11 cellular contexts compared by ENCODE assay signal in genomic region chr1:226370144-226370923, GRCh38. TPM values are rescaled to one million over a fixed set of nuclear protein-coding genes. Genes with fewer than 3 reads are reported as not detected.
DNase-seq lines count a peak whose midpoint lies in the region; ATAC-seq and TF ChIP-seq lines count a peak whose summit lies in the region.
"Had no signal": no experiment of that assay in that cellular context is flagged by ENCODE, and none has a peak within 500 bp of the region (broad histone marks: within the 10 kb centered on the region; RNA-seq: fewer than 3 reads in every experiment).

No MANE protein-coding gene starts in this region.

- no peaks in the 10 kb centered on the region for H3K27me3 ChIP-seq in ascending aorta
- H3K27me3 ChIP-seq: sigmoid colon had no signal

- no peak overlapping the region for H3K4me3 Mint-ChIP-seq in activated naive CD4-positive, alpha-beta T cell treated with anti-CD3 and anti-CD28 coated beads, Interleukin-2, amount 10 ng/mL, durations not matched to agents 7 days and 5 days
- H3K4me3 Mint-ChIP-seq in activated naive CD4-positive, alpha-beta T cell treated with anti-CD3 and anti-CD28 coated beads for 36 hours, result no peak overlapping the region
- H3K4me3 Mint-ChIP-seq in stimulated activated memory B cell treated with anti-CD40 and anti-IgM and Interleukin-4, amounts not matched to agents 10 μg/mL and 1 μg/mL and 100 μg/mL, for 72 hours, result peak overlapping the region; percentile 68

- no peak for DNase-seq in activated naive CD4-positive, alpha-beta T cell treated with anti-CD3 and anti-CD28 coated beads, Interleukin-2, amount 10 ng/mL, durations not matched to agents 7 days and 5 days
- no peak for DNase-seq in activated naive CD4-positive, alpha-beta T cell treated with anti-CD3 and anti-CD28 coated beads for 36 hours
- no peak for DNase-seq in stimulated activated CD4-positive, alpha-beta T cell treated with anti-CD3 and anti-CD28 coated beads, Interleukin-15, amount 100 ng/mL, for 24 hours
- DNase-seq in ascending aorta (ENCODE audit: low spot score in 2 of 2) (no peak), GF-D8 (lab: John Stamatoyannopoulos, UW) (no peak)
- DNase-seq: aorta, sigmoid colon, SW 1271 had no signal

- TF ChIP-seq CTCF in ascending aorta (IDR thresholded peaks at IDR 0.05), result no peak

- H3K9me3 Mint-ChIP-seq in activated naive CD4-positive, alpha-beta T cell treated with anti-CD3 and anti-CD28 coated beads, Interleukin-2, amount 10 ng/mL, durations not matched to agents 7 days and 5 days, result no peaks in the 10 kb centered on the region
- H3K9me3 Mint-ChIP-seq in activated naive CD4-positive, alpha-beta T cell treated with anti-CD3 and anti-CD28 coated beads for 36 hours, result no peaks in the 10 kb centered on the region
- H3K9me3 Mint-ChIP-seq in stimulated activated memory B cell treated with anti-CD40 and anti-IgM and Interleukin-4, amounts not matched to agents 10 μg/mL and 1 μg/mL and 100 μg/mL, for 72 hours, result no peaks in the 10 kb centered on the region

- H3K27ac ChIP-seq in ascending aorta, result no peak overlapping the region
- H3K27ac ChIP-seq: sigmoid colon had no signal

- H3K4me1 ChIP-seq in ascending aorta, result no peaks in the 10 kb centered on the region

- CTCF ChIA-PET in activated naive CD4-positive, alpha-beta T cell treated with anti-CD3 and anti-CD28 coated beads, Interleukin-2, amount 10 ng/mL, durations not matched to agents 7 days and 5 days (lab: Charles Lee), result interaction anchor here (1.4 kb wide), 1 partner anchor 9 kb away, joined by 4 read pairs; no protein-coding TSS in a partner anchor
- CTCF ChIA-PET in activated naive CD4-positive, alpha-beta T cell treated with anti-CD3 and anti-CD28 coated beads for 36 hours (lab: Charles Lee), result no interaction called here

- H3K36me3 Mint-ChIP-seq in activated naive CD4-positive, alpha-beta T cell treated with anti-CD3 and anti-CD28 coated beads, Interleukin-2, amount 10 ng/mL, durations not matched to agents 7 days and 5 days, result peaks cover 66% of the 10 kb centered on the region
- H3K36me3 Mint-ChIP-seq in activated naive CD4-positive, alpha-beta T cell treated with anti-CD3 and anti-CD28 coated beads for 36 hours (ENCODE audit: low read depth), result peaks cover 42% of the 10 kb centered on the region
- H3K36me3 Mint-ChIP-seq in stimulated activated memory B cell treated with anti-CD40 and anti-IgM and Interleukin-4, amounts not matched to agents 10 μg/mL and 1 μg/mL and 100 μg/mL, for 72 hours, result peaks cover 63% of the 10 kb centered on the region

- H3K4me3 ChIP-seq in ascending aorta, result no peak overlapping the region
- H3K4me3 ChIP-seq: sigmoid colon had no signal

- H3K27ac Mint-ChIP-seq in activated naive CD4-positive, alpha-beta T cell treated with anti-CD3 and anti-CD28 coated beads, Interleukin-2, amount 10 ng/mL, durations not matched to agents 7 days and 5 days, result peak overlapping the region; percentile 24
- no peak overlapping the region for H3K27ac Mint-ChIP-seq in activated naive CD4-positive, alpha-beta T cell treated with anti-CD3 and anti-CD28 coated beads for 36 hours
- H3K27ac Mint-ChIP-seq in stimulated activated memory B cell treated with anti-CD40 and anti-IgM and Interleukin-4, amounts not matched to agents 10 μg/mL and 1 μg/mL and 100 μg/mL, for 72 hours, result peak overlapping the region; percentile 90

- H3K27me3 Mint-ChIP-seq in activated naive CD4-positive, alpha-beta T cell treated with anti-CD3 and anti-CD28 coated beads, Interleukin-2, amount 10 ng/mL, durations not matched to agents 7 days and 5 days, result no peaks in the 10 kb centered on the region
- no peaks in the 10 kb centered on the region for H3K27me3 Mint-ChIP-seq in activated naive CD4-positive, alpha-beta T cell treated with anti-CD3 and anti-CD28 coated beads for 36 hours (ENCODE audit: low read depth)
- H3K27me3 Mint-ChIP-seq in stimulated activated memory B cell treated with anti-CD40 and anti-IgM and Interleukin-4, amounts not matched to agents 10 μg/mL and 1 μg/mL and 100 μg/mL, for 72 hours, result no peaks in the 10 kb centered on the region

- no peaks in the 10 kb centered on the region for H3K4me1 Mint-ChIP-seq in activated naive CD4-positive, alpha-beta T cell treated with anti-CD3 and anti-CD28 coated beads, Interleukin-2, amount 10 ng/mL, durations not matched to agents 7 days and 5 days
- no peaks in the 10 kb centered on the region for H3K4me1 Mint-ChIP-seq in activated naive CD4-positive, alpha-beta T cell treated with anti-CD3 and anti-CD28 coated beads for 36 hours (ENCODE audit: low read depth)
- peaks cover 52% of the 10 kb centered on the region for H3K4me1 Mint-ChIP-seq in stimulated activated memory B cell treated with anti-CD40 and anti-IgM and Interleukin-4, amounts not matched to agents 10 μg/mL and 1 μg/mL and 100 μg/mL, for 72 hours

- H3K9me3 ChIP-seq in ascending aorta, result no peaks in the 10 kb centered on the region
- H3K9me3 ChIP-seq: sigmoid colon had no signal

- ATAC-seq in GM21529 (IDR thresholded peaks at IDR 0.05; ENCODE audit: unreplicated experiment) (peak; percentile 79), HG03280 (IDR thresholded peaks at IDR 0.05; ENCODE audit: unreplicated experiment) (peak; percentile 52)
- peak; percentile 81 for ATAC-seq in stimulated activated memory B cell treated with anti-CD40 and anti-IgM and Interleukin-4, amounts not matched to agents 10 μg/mL and 1 μg/mL and 100 μg/mL, for 72 hours

- peaks cover 74 to 96% of the 10 kb centered on the region in 2 donors for H3K36me3 ChIP-seq in ascending aorta

- intact Hi-C loops in activated naive CD4-positive, alpha-beta T cell treated with anti-CD3 and anti-CD28 coated beads for 36 hours (cut with micrococcal nuclease), result no loop called here
- intact Hi-C loops in ascending aorta (cut with DNase I), result no loop called here

RNA-seq across cellular contexts. Expression of gene PARP1, which starts 37.6 kb away (rescaled TPM):
- total RNA-seq in activated naive CD4-positive, alpha-beta T cell treated with anti-CD3 and anti-CD28 coated beads for 36 hours, result 100 to 1,000 TPM; 265 to 273 TPM
- 37.1 TPM for total RNA-seq in ascending aorta
